Comparison of ENCODE assay signal across 1 cellular context in the genomic region with DNA sequence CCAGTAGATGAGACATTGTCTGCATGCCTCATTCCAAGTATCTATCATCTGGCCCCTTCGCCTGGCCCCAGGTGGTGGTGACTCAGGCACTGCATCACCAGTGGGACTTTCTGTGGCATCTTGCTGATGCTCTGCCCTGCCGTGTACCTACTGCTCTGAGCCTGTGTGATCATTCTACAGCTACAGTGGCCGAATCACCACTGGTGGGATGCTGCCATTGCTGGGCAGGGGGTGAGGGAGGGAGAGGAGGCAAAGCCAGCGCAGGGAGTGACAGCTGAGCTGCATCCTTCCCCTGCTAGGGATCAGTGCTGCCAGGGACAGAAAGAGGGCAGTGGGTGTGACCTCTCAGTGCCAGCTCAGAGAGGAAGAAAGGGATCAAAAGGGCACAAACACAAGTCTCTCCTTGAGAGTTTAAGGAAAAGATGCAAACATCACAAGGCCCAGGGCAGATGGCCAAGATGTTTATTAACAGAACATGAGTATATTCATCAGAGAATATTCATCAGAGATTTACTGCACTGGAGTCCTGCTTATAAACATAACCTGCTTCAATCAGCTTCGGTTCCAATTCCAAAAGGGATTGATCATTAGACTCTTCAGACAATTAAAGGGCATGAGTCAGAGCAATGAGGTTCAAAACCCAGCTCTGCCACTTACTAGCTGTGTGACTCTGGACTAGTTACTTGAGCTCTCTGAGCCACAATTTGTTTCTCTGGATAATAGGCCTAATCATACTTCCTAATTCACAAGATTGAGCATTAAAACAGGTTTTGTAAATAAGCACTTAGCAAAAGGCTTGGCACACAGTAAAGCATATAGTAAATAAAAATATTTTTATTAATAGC.
TF ChIP-seq lines count a peak whose summit lies in the region.

No MANE protein-coding gene starts in this region.

TF ChIP-seq in GM12878, 131 proteins besides CTCF, POLR2A, EP300 and RAD21 (continued from another document):
- TF ChIP-seq, protein P1, sequence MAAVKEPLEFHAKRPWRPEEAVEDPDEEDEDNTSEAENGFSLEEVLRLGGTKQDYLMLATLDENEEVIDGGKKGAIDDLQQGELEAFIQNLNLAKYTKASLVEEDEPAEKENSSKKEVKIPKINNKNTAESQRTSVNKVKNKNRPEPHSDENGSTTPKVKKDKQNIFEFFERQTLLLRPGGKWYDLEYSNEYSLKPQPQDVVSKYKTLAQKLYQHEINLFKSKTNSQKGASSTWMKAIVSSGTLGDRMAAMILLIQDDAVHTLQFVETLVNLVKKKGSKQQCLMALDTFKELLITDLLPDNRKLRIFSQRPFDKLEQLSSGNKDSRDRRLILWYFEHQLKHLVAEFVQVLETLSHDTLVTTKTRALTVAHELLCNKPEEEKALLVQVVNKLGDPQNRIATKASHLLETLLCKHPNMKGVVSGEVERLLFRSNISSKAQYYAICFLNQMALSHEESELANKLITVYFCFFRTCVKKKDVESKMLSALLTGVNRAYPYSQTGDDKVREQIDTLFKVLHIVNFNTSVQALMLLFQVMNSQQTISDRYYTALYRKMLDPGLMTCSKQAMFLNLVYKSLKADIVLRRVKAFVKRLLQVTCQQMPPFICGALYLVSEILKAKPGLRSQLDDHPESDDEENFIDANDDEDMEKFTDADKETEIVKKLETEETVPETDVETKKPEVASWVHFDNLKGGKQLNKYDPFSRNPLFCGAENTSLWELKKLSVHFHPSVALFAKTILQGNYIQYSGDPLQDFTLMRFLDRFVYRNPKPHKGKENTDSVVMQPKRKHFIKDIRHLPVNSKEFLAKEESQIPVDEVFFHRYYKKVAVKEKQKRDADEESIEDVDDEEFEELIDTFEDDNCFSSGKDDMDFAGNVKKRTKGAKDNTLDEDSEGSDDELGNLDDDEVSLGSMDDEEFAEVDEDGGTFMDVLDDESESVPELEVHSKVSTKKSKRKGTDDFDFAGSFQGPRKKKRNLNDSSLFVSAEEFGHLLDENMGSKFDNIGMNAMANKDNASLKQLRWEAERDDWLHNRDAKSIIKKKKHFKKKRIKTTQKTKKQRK (IDR thresholded peaks at IDR 0.05; ENCODE audit: low read depth, low read length), result no peak
- TF ChIP-seq CHD1 (IDR thresholded peaks at IDR 0.05; ENCODE audit: low read depth, low read length), result no peak
- TF ChIP-seq, protein P2, sequence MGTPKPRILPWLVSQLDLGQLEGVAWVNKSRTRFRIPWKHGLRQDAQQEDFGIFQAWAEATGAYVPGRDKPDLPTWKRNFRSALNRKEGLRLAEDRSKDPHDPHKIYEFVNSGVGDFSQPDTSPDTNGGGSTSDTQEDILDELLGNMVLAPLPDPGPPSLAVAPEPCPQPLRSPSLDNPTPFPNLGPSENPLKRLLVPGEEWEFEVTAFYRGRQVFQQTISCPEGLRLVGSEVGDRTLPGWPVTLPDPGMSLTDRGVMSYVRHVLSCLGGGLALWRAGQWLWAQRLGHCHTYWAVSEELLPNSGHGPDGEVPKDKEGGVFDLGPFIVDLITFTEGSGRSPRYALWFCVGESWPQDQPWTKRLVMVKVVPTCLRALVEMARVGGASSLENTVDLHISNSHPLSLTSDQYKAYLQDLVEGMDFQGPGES (IDR thresholded peaks at IDR 0.05), result no peak
- no peak for TF ChIP-seq HDAC2 (IDR thresholded peaks at IDR 0.05)
- no peak for TF ChIP-seq SUPT20H (IDR thresholded peaks at IDR 0.05; ENCODE audit: borderline replicate concordance, control insufficient read depth, low read depth, low read length)
- TF ChIP-seq, protein P3, sequence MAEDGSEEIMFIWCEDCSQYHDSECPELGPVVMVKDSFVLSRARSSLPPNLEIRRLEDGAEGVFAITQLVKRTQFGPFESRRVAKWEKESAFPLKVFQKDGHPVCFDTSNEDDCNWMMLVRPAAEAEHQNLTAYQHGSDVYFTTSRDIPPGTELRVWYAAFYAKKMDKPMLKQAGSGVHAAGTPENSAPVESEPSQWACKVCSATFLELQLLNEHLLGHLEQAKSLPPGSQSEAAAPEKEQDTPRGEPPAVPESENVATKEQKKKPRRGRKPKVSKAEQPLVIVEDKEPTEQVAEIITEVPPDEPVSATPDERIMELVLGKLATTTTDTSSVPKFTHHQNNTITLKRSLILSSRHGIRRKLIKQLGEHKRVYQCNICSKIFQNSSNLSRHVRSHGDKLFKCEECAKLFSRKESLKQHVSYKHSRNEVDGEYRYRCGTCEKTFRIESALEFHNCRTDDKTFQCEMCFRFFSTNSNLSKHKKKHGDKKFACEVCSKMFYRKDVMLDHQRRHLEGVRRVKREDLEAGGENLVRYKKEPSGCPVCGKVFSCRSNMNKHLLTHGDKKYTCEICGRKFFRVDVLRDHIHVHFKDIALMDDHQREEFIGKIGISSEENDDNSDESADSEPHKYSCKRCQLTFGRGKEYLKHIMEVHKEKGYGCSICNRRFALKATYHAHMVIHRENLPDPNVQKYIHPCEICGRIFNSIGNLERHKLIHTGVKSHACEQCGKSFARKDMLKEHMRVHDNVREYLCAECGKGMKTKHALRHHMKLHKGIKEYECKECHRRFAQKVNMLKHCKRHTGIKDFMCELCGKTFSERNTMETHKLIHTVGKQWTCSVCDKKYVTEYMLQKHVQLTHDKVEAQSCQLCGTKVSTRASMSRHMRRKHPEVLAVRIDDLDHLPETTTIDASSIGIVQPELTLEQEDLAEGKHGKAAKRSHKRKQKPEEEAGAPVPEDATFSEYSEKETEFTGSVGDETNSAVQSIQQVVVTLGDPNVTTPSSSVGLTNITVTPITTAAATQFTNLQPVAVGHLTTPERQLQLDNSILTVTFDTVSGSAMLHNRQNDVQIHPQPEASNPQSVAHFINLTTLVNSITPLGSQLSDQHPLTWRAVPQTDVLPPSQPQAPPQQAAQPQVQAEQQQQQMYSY (CRISPR knock-in tag; IDR thresholded peaks at IDR 0.05), result no peak
- TF ChIP-seq STAT1 (conservative IDR thresholded peaks at IDR 0.05), result no peak
- no peak for TF ChIP-seq NR2C2 (IDR thresholded peaks at IDR 0.05; ENCODE audit: borderline replicate concordance, control insufficient read depth, insufficient read length, low read depth)
- TF ChIP-seq SMC3 (IDR thresholded peaks at IDR 0.05; ENCODE audit: borderline replicate concordance, low read length), result no peak
